Comparison of ENCODE assay signal across 1 cellular context in the genomic region with DNA sequence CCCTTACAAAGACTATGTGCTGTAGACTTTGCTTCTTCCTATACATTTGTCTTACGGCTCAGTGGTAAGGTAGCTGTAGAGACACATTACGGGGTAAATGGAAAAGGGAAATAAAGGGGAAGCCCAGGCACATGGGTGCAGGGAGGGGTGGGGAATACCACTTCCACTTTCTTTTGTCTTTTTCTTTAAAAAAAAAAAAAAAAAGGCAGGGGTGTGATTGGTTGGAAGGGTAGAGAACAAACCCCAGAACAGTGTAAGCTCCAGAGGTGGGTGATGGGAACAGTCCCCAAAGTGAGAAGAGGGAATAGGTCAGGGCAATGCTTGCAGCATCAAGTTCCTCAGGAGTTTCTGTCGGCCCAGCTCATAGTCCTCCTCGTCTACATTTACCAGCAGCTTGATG.
TF ChIP-seq lines count a peak whose summit lies in the region.

No MANE protein-coding gene starts in this region.

TF ChIP-seq in GM12878, 131 proteins besides CTCF, POLR2A, EP300 and RAD21:
- TF ChIP-seq ZNF384 (IDR thresholded peaks at IDR 0.05; ENCODE audit: borderline replicate concordance, low read depth, low read length) = peak; percentile 81
- TF ChIP-seq ZZZ3 (IDR thresholded peaks at IDR 0.05; ENCODE audit: control insufficient read depth, insufficient read length, low read depth) = no peak
- no peak for TF ChIP-seq WRNIP1 (IDR thresholded peaks at IDR 0.05; ENCODE audit: borderline replicate concordance, low read depth, low read length)
- TF ChIP-seq SPI1 (IDR thresholded peaks at IDR 0.05; ENCODE audit: borderline replicate concordance, insufficient read depth, low read depth, low read length) = peak; percentile 27; the same call in 1 of the 2 replicates
